1 cellular context compared by ENCODE assay signal in genomic region chr2:196729418-196729817, GRCh38.
A peak's percentile ranks its signal among the peaks of the same experiment; 100 is the strongest.
TF ChIP-seq lines count a peak whose summit lies in the region.

No MANE protein-coding gene starts in this region.

TF ChIP-seq in HepG2, 621 proteins besides CTCF, POLR2A, EP300 and RAD21 (continued from another document):
- TF ChIP-seq THRA (CRISPR knock-in tag; IDR thresholded peaks at IDR 0.05; ENCODE audit: borderline replicate concordance), result 0 out of 2 replicates have a peak, but pooled peaks have one; percentile 12
- no peak for TF ChIP-seq ZNF75D (CRISPR knock-in tag; IDR thresholded peaks at IDR 0.05; ENCODE audit: borderline replicate concordance)
- TF ChIP-seq ZMYM3 (CRISPR knock-in tag; IDR thresholded peaks at IDR 0.05), result peak; percentile 65; the same call in 1 of the 2 replicates
- TF ChIP-seq TAF1 (CRISPR knock-in tag; IDR thresholded peaks at IDR 0.05), result no peak
- TF ChIP-seq ZNF781 (CRISPR knock-in tag; IDR thresholded peaks at IDR 0.05; ENCODE audit: borderline replicate concordance, not compliant biosample characterization), result no peak
- peak; percentile 53; the same call in 1 of the 2 replicates for TF ChIP-seq TARDBP (CRISPR knock-in tag; IDR thresholded peaks at IDR 0.05)
- TF ChIP-seq GFI1 (CRISPR knock-in tag; IDR thresholded peaks at IDR 0.05; ENCODE audit: borderline replicate concordance), result no peak
- TF ChIP-seq NFIC (IDR thresholded peaks at IDR 0.05; ENCODE audit: low read length), result peak; percentile 73
- no peak for TF ChIP-seq AKAP8 (CRISPR knock-in tag; IDR thresholded peaks at IDR 0.05)
- no peak for TF ChIP-seq TAF15 (IDR thresholded peaks at IDR 0.05; ENCODE audit: low read depth, low read length, poor library complexity, severe bottlenecking)
- no peak for TF ChIP-seq ZSCAN31 (CRISPR knock-in tag; IDR thresholded peaks at IDR 0.05; ENCODE audit: low read depth)
- TF ChIP-seq ZNF607 (CRISPR knock-in tag; IDR thresholded peaks at IDR 0.05; ENCODE audit: borderline replicate concordance), result no peak
